Comparison of ENCODE assay signal across 1 cellular context in the genomic region with DNA sequence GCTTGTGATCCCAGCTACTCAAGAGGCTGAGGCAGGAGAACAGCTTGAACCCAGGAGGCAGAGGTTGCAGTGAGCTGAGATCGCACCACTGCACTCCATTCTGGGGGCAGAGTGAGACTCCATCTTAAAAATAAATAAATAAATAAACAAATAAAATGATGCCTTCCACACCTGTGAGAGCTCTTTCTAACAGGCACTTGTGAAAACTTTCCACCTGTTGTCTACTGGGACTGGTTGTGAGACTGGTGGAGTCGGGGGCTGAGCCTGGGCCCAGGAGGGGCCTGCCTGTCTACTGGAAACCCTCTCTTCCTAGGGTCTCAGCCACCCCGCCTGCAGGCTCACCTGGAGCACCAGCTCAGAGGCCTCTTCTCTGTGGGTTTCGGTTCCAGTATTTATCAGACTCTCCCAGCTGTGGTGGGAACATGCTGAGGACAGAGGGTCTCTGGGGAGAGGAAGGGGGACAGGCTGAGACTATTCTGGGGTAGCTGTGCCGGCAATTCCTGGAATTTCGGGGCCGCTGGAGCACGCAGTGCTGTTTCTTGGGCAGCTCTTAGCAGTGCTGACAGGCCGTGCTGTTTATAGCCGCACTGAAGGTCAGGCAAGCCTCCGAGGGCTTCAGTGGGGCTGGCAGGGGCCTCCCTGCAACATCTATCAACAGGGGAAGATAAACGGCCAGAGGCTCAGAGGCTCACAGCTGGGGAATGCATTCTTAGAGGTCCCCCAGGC.
TF ChIP-seq lines count a peak whose summit lies in the region.

No MANE protein-coding gene starts in this region.

TF ChIP-seq in GM12878, 131 proteins besides CTCF, POLR2A, EP300 and RAD21 (continued from another document and continues in another):
- TF ChIP-seq, protein P1, sequence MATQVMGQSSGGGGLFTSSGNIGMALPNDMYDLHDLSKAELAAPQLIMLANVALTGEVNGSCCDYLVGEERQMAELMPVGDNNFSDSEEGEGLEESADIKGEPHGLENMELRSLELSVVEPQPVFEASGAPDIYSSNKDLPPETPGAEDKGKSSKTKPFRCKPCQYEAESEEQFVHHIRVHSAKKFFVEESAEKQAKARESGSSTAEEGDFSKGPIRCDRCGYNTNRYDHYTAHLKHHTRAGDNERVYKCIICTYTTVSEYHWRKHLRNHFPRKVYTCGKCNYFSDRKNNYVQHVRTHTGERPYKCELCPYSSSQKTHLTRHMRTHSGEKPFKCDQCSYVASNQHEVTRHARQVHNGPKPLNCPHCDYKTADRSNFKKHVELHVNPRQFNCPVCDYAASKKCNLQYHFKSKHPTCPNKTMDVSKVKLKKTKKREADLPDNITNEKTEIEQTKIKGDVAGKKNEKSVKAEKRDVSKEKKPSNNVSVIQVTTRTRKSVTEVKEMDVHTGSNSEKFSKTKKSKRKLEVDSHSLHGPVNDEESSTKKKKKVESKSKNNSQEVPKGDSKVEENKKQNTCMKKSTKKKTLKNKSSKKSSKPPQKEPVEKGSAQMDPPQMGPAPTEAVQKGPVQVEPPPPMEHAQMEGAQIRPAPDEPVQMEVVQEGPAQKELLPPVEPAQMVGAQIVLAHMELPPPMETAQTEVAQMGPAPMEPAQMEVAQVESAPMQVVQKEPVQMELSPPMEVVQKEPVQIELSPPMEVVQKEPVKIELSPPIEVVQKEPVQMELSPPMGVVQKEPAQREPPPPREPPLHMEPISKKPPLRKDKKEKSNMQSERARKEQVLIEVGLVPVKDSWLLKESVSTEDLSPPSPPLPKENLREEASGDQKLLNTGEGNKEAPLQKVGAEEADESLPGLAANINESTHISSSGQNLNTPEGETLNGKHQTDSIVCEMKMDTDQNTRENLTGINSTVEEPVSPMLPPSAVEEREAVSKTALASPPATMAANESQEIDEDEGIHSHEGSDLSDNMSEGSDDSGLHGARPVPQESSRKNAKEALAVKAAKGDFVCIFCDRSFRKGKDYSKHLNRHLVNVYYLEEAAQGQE (IDR thresholded peaks at IDR 0.05; ENCODE audit: low read depth, low read length), result no peak
- TF ChIP-seq, protein P2, sequence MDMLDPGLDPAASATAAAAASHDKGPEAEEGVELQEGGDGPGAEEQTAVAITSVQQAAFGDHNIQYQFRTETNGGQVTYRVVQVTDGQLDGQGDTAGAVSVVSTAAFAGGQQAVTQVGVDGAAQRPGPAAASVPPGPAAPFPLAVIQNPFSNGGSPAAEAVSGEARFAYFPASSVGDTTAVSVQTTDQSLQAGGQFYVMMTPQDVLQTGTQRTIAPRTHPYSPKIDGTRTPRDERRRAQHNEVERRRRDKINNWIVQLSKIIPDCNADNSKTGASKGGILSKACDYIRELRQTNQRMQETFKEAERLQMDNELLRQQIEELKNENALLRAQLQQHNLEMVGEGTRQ (IDR thresholded peaks at IDR 0.05; ENCODE audit: borderline replicate concordance, low read depth, low read length), result no peak
- TF ChIP-seq GABPA (IDR thresholded peaks at IDR 0.05; ENCODE audit: low read depth) (no peak), RELA (IDR thresholded peaks at IDR 0.05; ENCODE audit: borderline replicate concordance, partially characterized antibody) (no peak), EGR1 (IDR thresholded peaks at IDR 0.05; ENCODE audit: borderline replicate concordance in 1 of 2, low read depth in 2 of 2, low read length in 2 of 2) (no peak), ZNF384 (IDR thresholded peaks at IDR 0.05; ENCODE audit: borderline replicate concordance, low read depth, low read length) (no peak), ZNF622 (IDR thresholded peaks at IDR 0.05) (no peak), FOXK2 (IDR thresholded peaks at IDR 0.05) (no peak), IKZF2 (IDR thresholded peaks at IDR 0.05) (peak; percentile 58 to 74; a peak in 3 of 4 replicates), MEF2B (IDR thresholded peaks at IDR 0.05; ENCODE audit: partially characterized antibody, poor library complexity, severe bottlenecking) (peak; percentile 81)
- TF ChIP-seq, protein P3, sequence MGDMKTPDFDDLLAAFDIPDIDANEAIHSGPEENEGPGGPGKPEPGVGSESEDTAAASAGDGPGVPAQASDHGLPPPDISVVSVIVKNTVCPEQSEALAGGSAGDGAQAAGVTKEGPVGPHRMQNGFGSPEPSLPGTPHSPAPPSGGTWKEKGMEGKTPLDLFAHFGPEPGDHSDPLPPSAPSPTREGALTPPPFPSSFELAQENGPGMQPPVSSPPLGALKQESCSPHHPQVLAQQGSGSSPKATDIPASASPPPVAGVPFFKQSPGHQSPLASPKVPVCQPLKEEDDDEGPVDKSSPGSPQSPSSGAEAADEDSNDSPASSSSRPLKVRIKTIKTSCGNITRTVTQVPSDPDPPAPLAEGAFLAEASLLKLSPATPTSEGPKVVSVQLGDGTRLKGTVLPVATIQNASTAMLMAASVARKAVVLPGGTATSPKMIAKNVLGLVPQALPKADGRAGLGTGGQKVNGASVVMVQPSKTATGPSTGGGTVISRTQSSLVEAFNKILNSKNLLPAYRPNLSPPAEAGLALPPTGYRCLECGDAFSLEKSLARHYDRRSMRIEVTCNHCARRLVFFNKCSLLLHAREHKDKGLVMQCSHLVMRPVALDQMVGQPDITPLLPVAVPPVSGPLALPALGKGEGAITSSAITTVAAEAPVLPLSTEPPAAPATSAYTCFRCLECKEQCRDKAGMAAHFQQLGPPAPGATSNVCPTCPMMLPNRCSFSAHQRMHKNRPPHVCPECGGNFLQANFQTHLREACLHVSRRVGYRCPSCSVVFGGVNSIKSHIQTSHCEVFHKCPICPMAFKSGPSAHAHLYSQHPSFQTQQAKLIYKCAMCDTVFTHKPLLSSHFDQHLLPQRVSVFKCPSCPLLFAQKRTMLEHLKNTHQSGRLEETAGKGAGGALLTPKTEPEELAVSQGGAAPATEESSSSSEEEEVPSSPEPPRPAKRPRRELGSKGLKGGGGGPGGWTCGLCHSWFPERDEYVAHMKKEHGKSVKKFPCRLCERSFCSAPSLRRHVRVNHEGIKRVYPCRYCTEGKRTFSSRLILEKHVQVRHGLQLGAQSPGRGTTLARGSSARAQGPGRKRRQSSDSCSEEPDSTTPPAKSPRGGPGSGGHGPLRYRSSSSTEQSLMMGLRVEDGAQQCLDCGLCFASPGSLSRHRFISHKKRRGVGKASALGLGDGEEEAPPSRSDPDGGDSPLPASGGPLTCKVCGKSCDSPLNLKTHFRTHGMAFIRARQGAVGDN (IDR thresholded peaks at IDR 0.05), result peak; percentile 56
- TF ChIP-seq, protein P4, sequence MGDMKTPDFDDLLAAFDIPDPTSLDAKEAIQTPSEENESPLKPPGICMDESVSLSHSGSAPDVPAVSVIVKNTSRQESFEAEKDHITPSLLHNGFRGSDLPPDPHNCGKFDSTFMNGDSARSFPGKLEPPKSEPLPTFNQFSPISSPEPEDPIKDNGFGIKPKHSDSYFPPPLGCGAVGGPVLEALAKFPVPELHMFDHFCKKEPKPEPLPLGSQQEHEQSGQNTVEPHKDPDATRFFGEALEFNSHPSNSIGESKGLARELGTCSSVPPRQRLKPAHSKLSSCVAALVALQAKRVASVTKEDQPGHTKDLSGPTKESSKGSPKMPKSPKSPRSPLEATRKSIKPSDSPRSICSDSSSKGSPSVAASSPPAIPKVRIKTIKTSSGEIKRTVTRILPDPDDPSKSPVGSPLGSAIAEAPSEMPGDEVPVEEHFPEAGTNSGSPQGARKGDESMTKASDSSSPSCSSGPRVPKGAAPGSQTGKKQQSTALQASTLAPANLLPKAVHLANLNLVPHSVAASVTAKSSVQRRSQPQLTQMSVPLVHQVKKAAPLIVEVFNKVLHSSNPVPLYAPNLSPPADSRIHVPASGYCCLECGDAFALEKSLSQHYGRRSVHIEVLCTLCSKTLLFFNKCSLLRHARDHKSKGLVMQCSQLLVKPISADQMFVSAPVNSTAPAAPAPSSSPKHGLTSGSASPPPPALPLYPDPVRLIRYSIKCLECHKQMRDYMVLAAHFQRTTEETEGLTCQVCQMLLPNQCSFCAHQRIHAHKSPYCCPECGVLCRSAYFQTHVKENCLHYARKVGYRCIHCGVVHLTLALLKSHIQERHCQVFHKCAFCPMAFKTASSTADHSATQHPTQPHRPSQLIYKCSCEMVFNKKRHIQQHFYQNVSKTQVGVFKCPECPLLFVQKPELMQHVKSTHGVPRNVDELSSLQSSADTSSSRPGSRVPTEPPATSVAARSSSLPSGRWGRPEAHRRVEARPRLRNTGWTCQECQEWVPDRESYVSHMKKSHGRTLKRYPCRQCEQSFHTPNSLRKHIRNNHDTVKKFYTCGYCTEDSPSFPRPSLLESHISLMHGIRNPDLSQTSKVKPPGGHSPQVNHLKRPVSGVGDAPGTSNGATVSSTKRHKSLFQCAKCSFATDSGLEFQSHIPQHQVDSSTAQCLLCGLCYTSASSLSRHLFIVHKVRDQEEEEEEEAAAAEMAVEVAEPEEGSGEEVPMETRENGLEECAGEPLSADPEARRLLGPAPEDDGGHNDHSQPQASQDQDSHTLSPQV (IDR thresholded peaks at IDR 0.05), result no peak
- TF ChIP-seq, protein P5, sequence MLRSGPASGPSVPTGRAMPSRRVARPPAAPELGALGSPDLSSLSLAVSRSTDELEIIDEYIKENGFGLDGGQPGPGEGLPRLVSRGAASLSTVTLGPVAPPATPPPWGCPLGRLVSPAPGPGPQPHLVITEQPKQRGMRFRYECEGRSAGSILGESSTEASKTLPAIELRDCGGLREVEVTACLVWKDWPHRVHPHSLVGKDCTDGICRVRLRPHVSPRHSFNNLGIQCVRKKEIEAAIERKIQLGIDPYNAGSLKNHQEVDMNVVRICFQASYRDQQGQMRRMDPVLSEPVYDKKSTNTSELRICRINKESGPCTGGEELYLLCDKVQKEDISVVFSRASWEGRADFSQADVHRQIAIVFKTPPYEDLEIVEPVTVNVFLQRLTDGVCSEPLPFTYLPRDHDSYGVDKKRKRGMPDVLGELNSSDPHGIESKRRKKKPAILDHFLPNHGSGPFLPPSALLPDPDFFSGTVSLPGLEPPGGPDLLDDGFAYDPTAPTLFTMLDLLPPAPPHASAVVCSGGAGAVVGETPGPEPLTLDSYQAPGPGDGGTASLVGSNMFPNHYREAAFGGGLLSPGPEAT (IDR thresholded peaks at IDR 0.05; ENCODE audit: low read depth), result no peak
- TF ChIP-seq, protein P6, sequence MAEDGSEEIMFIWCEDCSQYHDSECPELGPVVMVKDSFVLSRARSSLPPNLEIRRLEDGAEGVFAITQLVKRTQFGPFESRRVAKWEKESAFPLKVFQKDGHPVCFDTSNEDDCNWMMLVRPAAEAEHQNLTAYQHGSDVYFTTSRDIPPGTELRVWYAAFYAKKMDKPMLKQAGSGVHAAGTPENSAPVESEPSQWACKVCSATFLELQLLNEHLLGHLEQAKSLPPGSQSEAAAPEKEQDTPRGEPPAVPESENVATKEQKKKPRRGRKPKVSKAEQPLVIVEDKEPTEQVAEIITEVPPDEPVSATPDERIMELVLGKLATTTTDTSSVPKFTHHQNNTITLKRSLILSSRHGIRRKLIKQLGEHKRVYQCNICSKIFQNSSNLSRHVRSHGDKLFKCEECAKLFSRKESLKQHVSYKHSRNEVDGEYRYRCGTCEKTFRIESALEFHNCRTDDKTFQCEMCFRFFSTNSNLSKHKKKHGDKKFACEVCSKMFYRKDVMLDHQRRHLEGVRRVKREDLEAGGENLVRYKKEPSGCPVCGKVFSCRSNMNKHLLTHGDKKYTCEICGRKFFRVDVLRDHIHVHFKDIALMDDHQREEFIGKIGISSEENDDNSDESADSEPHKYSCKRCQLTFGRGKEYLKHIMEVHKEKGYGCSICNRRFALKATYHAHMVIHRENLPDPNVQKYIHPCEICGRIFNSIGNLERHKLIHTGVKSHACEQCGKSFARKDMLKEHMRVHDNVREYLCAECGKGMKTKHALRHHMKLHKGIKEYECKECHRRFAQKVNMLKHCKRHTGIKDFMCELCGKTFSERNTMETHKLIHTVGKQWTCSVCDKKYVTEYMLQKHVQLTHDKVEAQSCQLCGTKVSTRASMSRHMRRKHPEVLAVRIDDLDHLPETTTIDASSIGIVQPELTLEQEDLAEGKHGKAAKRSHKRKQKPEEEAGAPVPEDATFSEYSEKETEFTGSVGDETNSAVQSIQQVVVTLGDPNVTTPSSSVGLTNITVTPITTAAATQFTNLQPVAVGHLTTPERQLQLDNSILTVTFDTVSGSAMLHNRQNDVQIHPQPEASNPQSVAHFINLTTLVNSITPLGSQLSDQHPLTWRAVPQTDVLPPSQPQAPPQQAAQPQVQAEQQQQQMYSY (CRISPR knock-in tag; IDR thresholded peaks at IDR 0.05), result no peak
- TF ChIP-seq, protein P7, sequence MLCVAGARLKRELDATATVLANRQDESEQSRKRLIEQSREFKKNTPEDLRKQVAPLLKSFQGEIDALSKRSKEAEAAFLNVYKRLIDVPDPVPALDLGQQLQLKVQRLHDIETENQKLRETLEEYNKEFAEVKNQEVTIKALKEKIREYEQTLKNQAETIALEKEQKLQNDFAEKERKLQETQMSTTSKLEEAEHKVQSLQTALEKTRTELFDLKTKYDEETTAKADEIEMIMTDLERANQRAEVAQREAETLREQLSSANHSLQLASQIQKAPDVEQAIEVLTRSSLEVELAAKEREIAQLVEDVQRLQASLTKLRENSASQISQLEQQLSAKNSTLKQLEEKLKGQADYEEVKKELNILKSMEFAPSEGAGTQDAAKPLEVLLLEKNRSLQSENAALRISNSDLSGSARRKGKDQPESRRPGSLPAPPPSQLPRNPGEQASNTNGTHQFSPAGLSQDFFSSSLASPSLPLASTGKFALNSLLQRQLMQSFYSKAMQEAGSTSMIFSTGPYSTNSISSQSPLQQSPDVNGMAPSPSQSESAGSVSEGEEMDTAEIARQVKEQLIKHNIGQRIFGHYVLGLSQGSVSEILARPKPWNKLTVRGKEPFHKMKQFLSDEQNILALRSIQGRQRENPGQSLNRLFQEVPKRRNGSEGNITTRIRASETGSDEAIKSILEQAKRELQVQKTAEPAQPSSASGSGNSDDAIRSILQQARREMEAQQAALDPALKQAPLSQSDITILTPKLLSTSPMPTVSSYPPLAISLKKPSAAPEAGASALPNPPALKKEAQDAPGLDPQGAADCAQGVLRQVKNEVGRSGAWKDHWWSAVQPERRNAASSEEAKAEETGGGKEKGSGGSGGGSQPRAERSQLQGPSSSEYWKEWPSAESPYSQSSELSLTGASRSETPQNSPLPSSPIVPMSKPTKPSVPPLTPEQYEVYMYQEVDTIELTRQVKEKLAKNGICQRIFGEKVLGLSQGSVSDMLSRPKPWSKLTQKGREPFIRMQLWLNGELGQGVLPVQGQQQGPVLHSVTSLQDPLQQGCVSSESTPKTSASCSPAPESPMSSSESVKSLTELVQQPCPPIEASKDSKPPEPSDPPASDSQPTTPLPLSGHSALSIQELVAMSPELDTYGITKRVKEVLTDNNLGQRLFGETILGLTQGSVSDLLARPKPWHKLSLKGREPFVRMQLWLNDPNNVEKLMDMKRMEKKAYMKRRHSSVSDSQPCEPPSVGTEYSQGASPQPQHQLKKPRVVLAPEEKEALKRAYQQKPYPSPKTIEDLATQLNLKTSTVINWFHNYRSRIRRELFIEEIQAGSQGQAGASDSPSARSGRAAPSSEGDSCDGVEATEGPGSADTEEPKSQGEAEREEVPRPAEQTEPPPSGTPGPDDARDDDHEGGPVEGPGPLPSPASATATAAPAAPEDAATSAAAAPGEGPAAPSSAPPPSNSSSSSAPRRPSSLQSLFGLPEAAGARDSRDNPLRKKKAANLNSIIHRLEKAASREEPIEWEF (IDR thresholded peaks at IDR 0.05; ENCODE audit: insufficient replicate concordance, low read depth, low read length), result no peak
